ENCODE assay signal across 8 cellular contexts in genomic region chr1:155219592-155220031, GRCh38. TPM values are rescaled to one million over a fixed set of nuclear protein-coding genes. Genes with fewer than 3 reads are reported as not detected.
DNase-seq lines count a peak whose midpoint lies in the region; ATAC-seq lines count a peak whose summit lies in the region.

No MANE protein-coding gene starts in this region.

- ATAC-seq in activated T-helper 17 cell treated with anti-CD3 and anti-CD28 coated beads, Interleukin-2, amount 50 U/mL, for 72 hours (replicated peaks) = peak; percentile 78
- no peak for ATAC-seq in GM18517 (IDR thresholded peaks at IDR 0.05; ENCODE audit: unreplicated experiment)
- no peak for ATAC-seq in GM21390 (IDR thresholded peaks at IDR 0.05; ENCODE audit: unreplicated experiment)

- peak; percentile 48 for DNase-seq in activated T-cell treated with anti-CD3 and anti-CD28 coated beads, Interleukin-2, amount 50 U/mL, for 24 hours
- no peak for DNase-seq in activated T-cell treated with anti-CD3 and anti-CD28 coated beads, Interleukin-2, amount 50 U/mL, for 1 hour
- DNase-seq in iris pigment epithelial cell (ENCODE audit: low read depth) = peak; percentile 38
- no peak for DNase-seq in SW 1271 (lab: John Stamatoyannopoulos, UW)

- H3K4me1 ChIP-seq in subcutaneous abdominal adipose tissue (ENCODE audit: control insufficient read depth in 5 of 5, insufficient read depth in 5 of 5, low read length in 5 of 5) = peaks cover 0 to 13% (median 9%) of the 10 kb centered on the region in 5 donors

- no peak overlapping the region for H3K27ac ChIP-seq in subcutaneous abdominal adipose tissue (ENCODE audit: low read depth, low read length)

- peaks cover 0 to 16% (median 0%) of the 10 kb centered on the region in 5 donors for H3K36me3 ChIP-seq in subcutaneous abdominal adipose tissue (ENCODE audit: control insufficient read depth in 5 of 5, insufficient read depth in 5 of 5, low read length in 5 of 5)

- H3K36me3 Mint-ChIP-seq in activated T-cell treated with anti-CD3 and anti-CD28 coated beads, Interleukin-2, amount 50 U/mL, for 24 hours (ENCODE audit: low read depth) = peaks cover 45% of the 10 kb centered on the region
- peaks cover 7% of the 10 kb centered on the region for H3K36me3 Mint-ChIP-seq in activated T-helper 17 cell treated with anti-CD3 and anti-CD28 coated beads, Interleukin-2, amount 50 U/mL, for 72 hours (ENCODE audit: low read depth)

- peak overlapping the region; percentile 67 for H3K27ac Mint-ChIP-seq in activated T-cell treated with anti-CD3 and anti-CD28 coated beads, Interleukin-2, amount 50 U/mL, for 24 hours
- H3K27ac Mint-ChIP-seq in activated T-helper 17 cell treated with anti-CD3 and anti-CD28 coated beads, Interleukin-2, amount 50 U/mL, for 72 hours = peak overlapping the region; percentile 68

- no peaks in the 10 kb centered on the region for H3K27me3 Mint-ChIP-seq in activated T-cell treated with anti-CD3 and anti-CD28 coated beads, Interleukin-2, amount 50 U/mL, for 24 hours
- H3K27me3 Mint-ChIP-seq in activated T-helper 17 cell treated with anti-CD3 and anti-CD28 coated beads, Interleukin-2, amount 50 U/mL, for 72 hours = no peaks in the 10 kb centered on the region

- H3K4me1 Mint-ChIP-seq in activated T-cell treated with anti-CD3 and anti-CD28 coated beads, Interleukin-2, amount 50 U/mL, for 24 hours (ENCODE audit: low read depth) = peaks cover 39% of the 10 kb centered on the region
- peaks cover 14% of the 10 kb centered on the region for H3K4me1 Mint-ChIP-seq in activated T-helper 17 cell treated with anti-CD3 and anti-CD28 coated beads, Interleukin-2, amount 50 U/mL, for 72 hours

- H3K27me3 ChIP-seq in subcutaneous abdominal adipose tissue (ENCODE audit: control insufficient read depth in 5 of 5, insufficient read depth in 4 of 5, low read length in 5 of 5) = no peaks in the 10 kb centered on the region

- H3K9ac ChIP-seq in subcutaneous abdominal adipose tissue (ENCODE audit: low read length in 5 of 5) = no peak overlapping the region

- H3K9me3 Mint-ChIP-seq in activated T-cell treated with anti-CD3 and anti-CD28 coated beads, Interleukin-2, amount 50 U/mL, for 24 hours = no peaks in the 10 kb centered on the region
- no peaks in the 10 kb centered on the region for H3K9me3 Mint-ChIP-seq in activated T-helper 17 cell treated with anti-CD3 and anti-CD28 coated beads, Interleukin-2, amount 50 U/mL, for 72 hours

- H3K4me3 Mint-ChIP-seq in activated T-cell treated with anti-CD3 and anti-CD28 coated beads, Interleukin-2, amount 50 U/mL, for 24 hours = no peak overlapping the region
- peak overlapping the region; percentile 51 for H3K4me3 Mint-ChIP-seq in activated T-helper 17 cell treated with anti-CD3 and anti-CD28 coated beads, Interleukin-2, amount 50 U/mL, for 72 hours

- no peaks in the 10 kb centered on the region for H3K9me3 ChIP-seq in subcutaneous abdominal adipose tissue (ENCODE audit: control insufficient read depth in 5 of 5, low read length in 5 of 5)

- H3K4me3 ChIP-seq in subcutaneous abdominal adipose tissue (ENCODE audit: low read depth in 1 of 5, low read length in 5 of 5) = peak overlapping the region in 3 of 5 donors; percentile 29 to 42 (median 35)

RNA-seq across cellular contexts. Expression of gene MTX1, which starts 11.1 kb away (rescaled TPM):
- total RNA-seq in activated T-helper 17 cell treated with anti-CD3 and anti-CD28 coated beads, Interleukin-2, amount 50 U/mL, for 72 hours = 10 to 100 TPM; 31.3 to 59.9 TPM

RNA-seq across cellular contexts. Expression of gene THBS3, which starts 11.9 kb away (rescaled TPM):
- 10 to 100 TPM; 11.8 to 26.8 TPM for total RNA-seq in activated T-helper 17 cell treated with anti-CD3 and anti-CD28 coated beads, Interleukin-2, amount 50 U/mL, for 72 hours

RNA-seq across cellular contexts. Expression of gene ENTREP3, which starts 35.7 kb away (rescaled TPM):
- 10 to 100 TPM; 20.7 to 32.1 TPM for total RNA-seq in activated T-helper 17 cell treated with anti-CD3 and anti-CD28 coated beads, Interleukin-2, amount 50 U/mL, for 72 hours

RNA-seq across cellular contexts. Expression of gene SCAMP3, which starts 42.5 kb away (rescaled TPM):
- 100 to 1,000 TPM in 1 of 2 donors, 10 to 100 TPM in 1; 84.0 to 123 TPM for total RNA-seq in activated T-helper 17 cell treated with anti-CD3 and anti-CD28 coated beads, Interleukin-2, amount 50 U/mL, for 72 hours

RNA-seq across cellular contexts. Expression of gene TRIM46, which starts 46.0 kb away (rescaled TPM):
- 10 to 100 TPM; 10.6 to 16.6 TPM for total RNA-seq in activated T-helper 17 cell treated with anti-CD3 and anti-CD28 coated beads, Interleukin-2, amount 50 U/mL, for 72 hours

Comparison
In these comparisons a context has a peak if more than half of its experiments do, and no peak if none do; other contexts are left out.
1. DNase-seq: peak in activated T-cell treated with anti-CD3 and anti-CD28 coated beads, Interleukin-2, amount 50 U/mL, for 24 hours (single experiment) and iris pigment epithelial cell (single experiment); none in activated T-cell treated with anti-CD3 and anti-CD28 coated beads, Interleukin-2, amount 50 U/mL, for 1 hour (single experiment) and SW 1271 (0 of 2).